Comparison of ENCODE assay signal across 8 cellular contexts in genomic region chr7:149873968-149874643, GRCh38. TPM values are rescaled to one million over a fixed set of nuclear protein-coding genes. Genes with fewer than 3 reads are reported as not detected.
A peak's percentile ranks its signal among the peaks of the same experiment; 100 is the strongest.
DNase-seq lines count a peak whose midpoint lies in the region; ATAC-seq and TF ChIP-seq lines count a peak whose summit lies in the region.

TSS of gene ATP6V0E2 (plus strand) at chr7:149873969. CDS start at chr7:149874066, 97 bp downstream.

- intact Hi-C loops in Right ventricle myocardium inferior (cut with DNase I) = loop anchor here (2.0 to 10.0 kb wide), 3 partner anchors 35 to 171 kb away; partner anchors contain the start of genes ZNF467 and ZNF862

- TF ChIP-seq CTCF in VCaP (conservative IDR thresholded peaks at IDR 0.05) = peak; percentile 22

- H3K27ac ChIP-seq in VCaP = peak within 1 kb of the TSS; percentile 99

- ATAC-seq in HG03045 (IDR thresholded peaks at IDR 0.05; ENCODE audit: unreplicated experiment) (peak; percentile 25), Right ventricle myocardium inferior (no peak)

- CTCF ChIA-PET in activated CD8-positive, alpha-beta memory T cell treated with anti-CD3 and anti-CD28 coated beads for 36 hours (lab: Charles Lee) = interaction anchor here (1.9 kb wide), 1 partner anchor 8 kb away, joined by 5 read pairs; no protein-coding TSS in a partner anchor

- POLR2A ChIA-PET in activated CD8-positive, alpha-beta memory T cell treated with anti-CD3 and anti-CD28 coated beads for 36 hours (lab: Charles Lee) = no interaction called here

- DNase-seq in activated CD8-positive, alpha-beta memory T cell treated with anti-CD3 and anti-CD28 coated beads for 24 hours = no peak
- DNase-seq in Right ventricle myocardium inferior (ENCODE audit: missing footprints) = no peak
- DNase-seq in renal cortical epithelial cell (ENCODE audit: low read depth) = no peak
- DNase-seq in HCEC 1CT = no peak
- no peak for DNase-seq in NCI-H128 (lab: John Stamatoyannopoulos, UW; ENCODE audit: unreplicated experiment)

RNA-seq across cellular contexts. Expression of gene ATP6V0E2, which starts in this region (rescaled TPM):
- 10 to 100 TPM; 66.3 to 69.8 TPM for total RNA-seq in activated CD8-positive, alpha-beta memory T cell treated with anti-CD3 and anti-CD28 coated beads for 36 hours
- total RNA-seq in Right ventricle myocardium inferior (125 TPM), renal cortical epithelial cell (14.4 and 15.9 TPM in 2 replicates)
